In the genomic region with DNA sequence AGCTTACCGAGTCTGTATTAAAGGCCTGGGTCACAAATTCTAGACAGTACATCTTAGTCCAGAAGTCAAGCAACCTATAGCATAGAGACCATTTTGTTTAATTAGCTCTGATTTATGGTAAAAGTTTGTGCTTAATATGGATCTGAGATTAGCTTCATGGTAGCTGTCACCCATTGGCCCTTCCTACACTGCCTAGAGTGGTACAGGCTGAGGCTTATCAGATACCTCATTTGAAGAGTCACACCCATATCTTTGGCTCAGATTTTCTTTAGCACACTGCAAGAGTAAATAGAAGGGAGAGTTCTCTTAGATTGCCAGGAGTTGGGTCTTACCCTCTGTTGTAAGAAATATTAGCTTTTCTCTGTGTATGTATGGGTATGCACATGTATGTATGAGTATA, we compare ENCODE assay signal across 16 cellular contexts.
"Had no signal": no experiment of that assay in that cellular context is flagged by ENCODE, and none has a peak within 500 bp of the region (broad histone marks: within the 10 kb centered on the region; RNA-seq: fewer than 3 reads in every experiment).

No MANE protein-coding gene starts in this region.

- H3K36me3 ChIP-seq: breast epithelium, sigmoid colon, thoracic aorta, upper lobe of right lung had no signal

- H3K27me3 ChIP-seq: ascending aorta, breast epithelium, sigmoid colon had no signal

- H3K4me3 ChIP-seq: ascending aorta, breast epithelium, lung, sigmoid colon, thoracic aorta, upper lobe of right lung had no signal

- H2AFZ ChIP-seq: parathyroid adenoma had no signal

- FAIRE-seq: TTC549 had no signal

- H3K9ac ChIP-seq: parathyroid adenoma had no signal

- DNase-seq: activated CD4-positive, alpha-beta T cell treated with anti-CD3 and anti-CD28 coated beads, Interleukin-2, amount 10 ng/mL, durations not matched to agents 7 days and 5 days; activated CD8-positive, alpha-beta memory T cell treated with anti-CD3 and anti-CD28 coated beads, Interleukin-2, amount 50 U/mL, for 4 hours; activated naive CD4-positive, alpha-beta T cell treated with anti-CD3 and anti-CD28 coated beads, Interleukin-2, amount 10 ng/mL, durations not matched to agents 7 days and 5 days; activated T-cell treated with anti-CD3 and anti-CD28 coated beads, Interleukin-2, amount 50 U/mL, for 4 hours; cortex of kidney; sigmoid colon; stimulated activated CD4-positive, alpha-beta T cell treated with anti-CD3 and anti-CD28 coated beads, Interleukin-4, amount 100 ng/mL, for 24 hours; upper lobe of right lung had no signal

- ATAC-seq: activated CD4-positive, CD25-positive, alpha-beta regulatory T cell treated with anti-CD3 and anti-CD28 coated beads, Interleukin-2, amount 50 U/mL, for 24 hours; activated T-cell treated with anti-CD3 and anti-CD28 coated beads, Interleukin-2, amount 50 U/mL, for 4 hours; stimulated activated effector memory CD8-positive, alpha-beta T cell treated with anti-CD3 and anti-CD28 coated beads, Interleukin-12 subunit alpha, Interleukin-12 subunit beta, amount 100 ng/mL, for 72 hours; upper lobe of right lung had no signal

- H3K9me3 ChIP-seq: ascending aorta, breast epithelium, sigmoid colon, thoracic aorta, upper lobe of right lung had no signal

- H3K4me1 ChIP-seq: breast epithelium, parathyroid adenoma, upper lobe of right lung had no signal

- H3K27ac ChIP-seq: ascending aorta, parathyroid adenoma, thoracic aorta, upper lobe of right lung had no signal

- H3K79me2 ChIP-seq: parathyroid adenoma had no signal
